1 cellular context compared by ENCODE assay signal in the genomic region with DNA sequence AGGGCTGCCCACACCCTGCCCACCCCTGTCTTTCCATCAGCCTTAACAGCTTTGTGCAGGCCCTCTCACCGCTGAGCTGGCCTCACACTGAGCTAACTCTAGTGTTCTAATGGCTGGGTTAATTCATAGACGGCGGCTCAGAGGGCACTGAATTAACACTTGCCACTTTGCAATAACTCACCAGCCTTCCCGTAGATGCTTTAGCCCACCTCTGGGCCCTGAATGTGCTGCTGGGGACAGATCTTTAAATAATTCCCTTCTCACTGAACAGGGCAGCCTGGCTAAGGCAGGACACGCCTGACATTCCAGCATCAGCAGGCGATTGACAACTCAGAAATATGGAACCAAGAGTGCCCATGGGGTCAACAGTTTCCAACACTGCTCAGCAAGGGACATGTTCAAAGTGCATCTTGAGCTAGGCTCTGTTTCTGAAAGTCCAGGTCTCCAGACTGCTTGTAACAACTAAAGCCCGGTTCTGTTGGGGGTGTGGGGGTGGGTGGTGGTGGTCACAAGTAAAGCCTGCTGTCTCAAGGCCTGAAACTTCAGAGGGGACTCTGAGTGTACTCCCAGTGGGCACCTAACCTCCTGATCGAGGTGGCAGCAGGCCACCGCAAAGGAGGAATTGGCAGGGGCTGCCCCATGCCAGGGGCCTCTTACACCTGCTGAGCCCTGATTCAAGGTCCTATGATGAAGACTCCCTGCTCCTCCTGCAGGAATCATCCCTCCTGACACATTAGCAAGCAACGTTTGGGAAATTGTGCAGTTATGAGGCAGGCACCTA.
TF ChIP-seq lines count a peak whose summit lies in the region.

No MANE protein-coding gene starts in this region.

TF ChIP-seq in GM23338, 12 proteins besides CTCF, POLR2A, EP300 and RAD21 (continued from another document):
- no peak for TF ChIP-seq ZNF462 (CRISPR knock-in tag; IDR thresholded peaks at IDR 0.05)
- TF ChIP-seq ZNF114 (CRISPR knock-in tag; IDR thresholded peaks at IDR 0.05) = no peak
- no peak for TF ChIP-seq EZH2phosphoT487 (IDR thresholded peaks at IDR 0.05; ENCODE audit: unreplicated experiment)
